In genomic region chr11:32259641-32260081, GRCh38 we compare ENCODE assay signal across 9 cellular contexts.
DNase-seq lines count a peak whose midpoint lies in the region; ATAC-seq, FAIRE-seq and TF ChIP-seq lines count a peak whose summit lies in the region.
"Had no signal": no experiment of that assay in that cellular context is flagged by ENCODE, and none has a peak within 500 bp of the region (broad histone marks: within the 10 kb centered on the region; RNA-seq: fewer than 3 reads in every experiment).

No MANE protein-coding gene starts in this region.

- no peak for TF ChIP-seq POLR2A in thyroid gland (IDR thresholded peaks at IDR 0.05)

- no peaks in the 10 kb centered on the region for H3K36me3 Mint-ChIP-seq in astrocyte (ENCODE audit: low read depth, unreplicated experiment)

- no peak overlapping the region for H3K4me3 ChIP-seq in astrocyte (ENCODE audit: insufficient read depth, low read depth, low read length)
- no peak overlapping the region for H3K4me3 ChIP-seq in thyroid gland (replicated peaks in 1 of 3)

- no peak overlapping the region for H3K9ac ChIP-seq in astrocyte (ENCODE audit: low read length)

- H3K27ac Mint-ChIP-seq in astrocyte (ENCODE audit: unreplicated experiment), result peak overlapping the region; percentile 59

- intact Hi-C loops in thyroid gland (cut with DNase I), result no loop called here

- H3K4me1 ChIP-seq in astrocyte (ENCODE audit: insufficient read depth, low read length), result no peaks in the 10 kb centered on the region
- no peaks in the 10 kb centered on the region for H3K4me1 ChIP-seq in thyroid gland

- FAIRE-seq in astrocyte (lab: Jason Lieb, UNC), result no peak

- H3K4me2 ChIP-seq in astrocyte (ENCODE audit: low read length), result peak overlapping the region; percentile 5

- H4K20me1 ChIP-seq in astrocyte (ENCODE audit: insufficient read depth, low read length), result no peaks in the 10 kb centered on the region

- 33 to 43% methylated on average over 3 of the region's 3 CpGs for WGBS in thyroid gland, 2 donors

- H3K9me3 Mint-ChIP-seq in astrocyte (ENCODE audit: unreplicated experiment), result no peaks in the 10 kb centered on the region
- H3K9me3 Mint-ChIP-seq: central memory CD8-positive, alpha-beta T cell had no signal

- no peaks in the 10 kb centered on the region for H3K9me3 ChIP-seq in astrocyte (ENCODE audit: insufficient read depth, low read depth, low read length)
- no peaks in the 10 kb centered on the region for H3K9me3 ChIP-seq in thyroid gland

- ATAC-seq in GM19468 (IDR thresholded peaks at IDR 0.05; ENCODE audit: extremely low read depth, unreplicated experiment), result peak; percentile 89
- peak; percentile 97 for ATAC-seq in HG03442 (IDR thresholded peaks at IDR 0.05; ENCODE audit: unreplicated experiment)

- no peak overlapping the region for H3K4me3 Mint-ChIP-seq in astrocyte (ENCODE audit: unreplicated experiment)
- H3K4me3 Mint-ChIP-seq: central memory CD8-positive, alpha-beta T cell had no signal

- DNase-seq in GM10266 (ENCODE audit: extremely low spot score) (peak; percentile 25), astrocyte (ENCODE audit: low read depth) (peak; percentile 81), thyroid gland (peak; percentile 70 to 74), NCI-H1092 treated with DMSO at 0.1 percent for 48 hours (lab: John Stamatoyannopoulos, UW) (no peak), T1000 (lab: John Stamatoyannopoulos, UW) (no peak)
- no peak for DNase-seq in NK-92 treated with Interleukin-12 subunit alpha and Interleukin-12 subunit beta, amount 100 ng/mL, for 24 hours (lab: John Stamatoyannopoulos, UW)

- H3K79me2 ChIP-seq in astrocyte (ENCODE audit: insufficient read depth, low read length), result no peaks in the 10 kb centered on the region

- H3K27me3 ChIP-seq in astrocyte (ENCODE audit: insufficient read depth, low read length) (no peaks in the 10 kb centered on the region), thyroid gland (no peaks in the 10 kb centered on the region)

- peaks cover 8% of the 10 kb centered on the region for H3K4me1 Mint-ChIP-seq in astrocyte (ENCODE audit: low read depth, unreplicated experiment)
- H3K4me1 Mint-ChIP-seq: central memory CD8-positive, alpha-beta T cell had no signal

- H3K36me3 ChIP-seq in astrocyte (ENCODE audit: insufficient read depth, low read length) (no peaks in the 10 kb centered on the region), thyroid gland (no peaks in the 10 kb centered on the region)

- H2AFZ ChIP-seq in astrocyte (ENCODE audit: low read depth, low read length), result no peak overlapping the region

- H3K27ac ChIP-seq in astrocyte (ENCODE audit: low read depth, low read length) (peak overlapping the region; percentile 5), thyroid gland (no peak overlapping the region)

- H3K27me3 Mint-ChIP-seq in astrocyte (ENCODE audit: low read depth, unreplicated experiment), result no peaks in the 10 kb centered on the region

- TF ChIP-seq CTCF in GM10266 (IDR thresholded peaks at IDR 0.05; ENCODE audit: control insufficient read depth, insufficient read depth, low read depth, missing control alignments), result no peak
- no peak for TF ChIP-seq CTCF in astrocyte (IDR thresholded peaks at IDR 0.05; ENCODE audit: insufficient read depth, low read depth, low read length)
- TF ChIP-seq CTCF in thyroid gland (IDR thresholded peaks at IDR 0.05), result no peak

Comparison
In these comparisons a context has a peak if more than half of its experiments do, and no peak if none do; other contexts are left out.
1. DNase-seq: peak in GM10266 (single experiment), astrocyte (single experiment) and thyroid gland (2 of 2); none in NK-92 treated with Interleukin-12 subunit alpha and Interleukin-12 subunit beta, amount 100 ng/mL, for 24 hours (single experiment), NCI-H1092 treated with DMSO at 0.1 percent for 48 hours (single experiment) and T1000 (single experiment).